8 cellular contexts compared by ENCODE assay signal in the genomic region with DNA sequence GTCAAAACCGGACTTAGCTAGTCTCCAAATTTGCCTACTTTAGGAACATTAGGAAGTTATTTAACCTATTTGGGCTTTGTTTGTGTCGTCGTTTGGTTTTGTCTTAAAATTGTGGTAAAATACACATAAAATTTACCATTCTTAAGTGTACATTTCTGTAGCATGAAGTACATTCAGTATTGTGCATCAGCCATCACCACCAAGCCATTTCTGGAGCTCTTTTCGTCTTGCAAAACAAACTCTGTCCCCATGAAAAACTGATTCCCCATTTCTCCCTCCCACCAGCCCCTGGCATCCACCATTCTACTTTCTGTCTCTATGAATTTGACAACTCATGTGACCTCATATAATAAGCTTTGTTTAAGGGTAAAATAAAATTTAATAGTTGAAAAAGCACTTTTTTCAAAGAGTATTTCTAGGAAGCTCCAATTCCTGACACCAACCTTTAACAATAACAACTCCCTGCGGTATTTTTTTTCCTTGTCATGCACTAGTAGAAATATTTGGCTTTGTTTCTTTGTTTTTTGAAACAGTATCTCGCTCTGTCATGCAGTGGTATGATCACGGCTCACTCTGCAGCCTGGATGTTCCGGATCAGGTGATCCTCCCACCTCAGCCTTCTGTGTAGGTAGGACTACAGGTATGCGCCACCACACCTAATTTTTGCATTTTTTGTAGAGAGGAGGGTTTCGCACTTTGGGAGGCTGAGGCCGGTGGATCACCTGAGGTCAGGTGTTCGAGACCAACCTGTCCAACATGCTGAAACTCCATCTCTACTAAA. TPM values are rescaled to one million over a fixed set of nuclear protein-coding genes. Genes with fewer than 3 reads are reported as not detected.
DNase-seq lines count a peak whose midpoint lies in the region; ATAC-seq and TF ChIP-seq lines count a peak whose summit lies in the region.

No MANE protein-coding gene starts in this region.

- H3K4me3 ChIP-seq in BE2C (ENCODE audit: low read depth, low read length): peak overlapping the region; percentile 59
- peak overlapping the region; percentile 54 to 62 for H3K4me3 ChIP-seq in duodenal mucosa (ENCODE audit: low read depth in 1 of 2, low read length in 2 of 2)

- no peak for ATAC-seq in natural killer cell treated with Interleukin-12 subunit alpha and Interleukin-12 subunit beta and Interleukin-15 and Interleukin-18, amount 100 ng/mL, for 72 hours
- ATAC-seq in HG03469 (IDR thresholded peaks at IDR 0.05; ENCODE audit: unreplicated experiment): no peak

- H3K9me3 ChIP-seq in BE2C: no peaks in the 10 kb centered on the region
- H3K9me3 ChIP-seq in duodenal mucosa (ENCODE audit: control insufficient read depth in 1 of 2, low read length in 2 of 2): no peaks in the 10 kb centered on the region

- no peaks in the 10 kb centered on the region for H3K27me3 Mint-ChIP-seq in natural killer cell treated with Interleukin-12 subunit alpha and Interleukin-12 subunit beta and Interleukin-15 and Interleukin-18, amount 100 ng/mL, for 72 hours

- no peak for TF ChIP-seq CTCF in BE2C (IDR thresholded peaks at IDR 0.05; ENCODE audit: low read depth, low read length)

- no peak for DNase-seq in BE2C
- peak; percentile 43 for DNase-seq in M059J (ENCODE audit: low read depth)
- no peak for DNase-seq in natural killer cell treated with Interleukin-12 subunit alpha and Interleukin-12 subunit beta and Interleukin-15 and Interleukin-18, amount 100 ng/mL, for 72 hours (ENCODE audit: low spot score)
- DNase-seq in NCI-H146 (lab: John Stamatoyannopoulos, UW): no peak
- DNase-seq in EL: no peak
- DNase-seq in activated CD4-positive, alpha-beta T cell treated with anti-CD3 and anti-CD28 coated beads for 48 hours: no peak

- H3K4me1 ChIP-seq in BE2C (peaks cover 17% of the 10 kb centered on the region), duodenal mucosa (ENCODE audit: control insufficient read depth in 1 of 2, insufficient read depth in 2 of 2, low read length in 2 of 2) (peaks cover 43 to 50% of the 10 kb centered on the region in 2 donors)

- H3K27ac ChIP-seq in duodenal mucosa (ENCODE audit: low read depth, low read length): peak overlapping the region; percentile 99

- peak overlapping the region; percentile 69 to 99 for H3K9ac ChIP-seq in duodenal mucosa (ENCODE audit: low read depth in 1 of 2, low read length in 2 of 2)

- no peaks in the 10 kb centered on the region for H3K27me3 ChIP-seq in BE2C
- H3K27me3 ChIP-seq in duodenal mucosa (ENCODE audit: control insufficient read depth in 1 of 2, insufficient read depth in 2 of 2, low read length in 2 of 2): no peaks in the 10 kb centered on the region

- H3K36me3 ChIP-seq in BE2C (peaks cover 6% of the 10 kb centered on the region), duodenal mucosa (ENCODE audit: control insufficient read depth in 1 of 2, insufficient read depth in 2 of 2, low read length in 2 of 2) (peaks cover 4 to 6% of the 10 kb centered on the region in 2 donors)

- peak overlapping the region; percentile 93 to 98 for H3K27ac Mint-ChIP-seq in natural killer cell treated with Interleukin-12 subunit alpha and Interleukin-12 subunit beta and Interleukin-15 and Interleukin-18, amount 100 ng/mL, for 72 hours

- H3K9me3 Mint-ChIP-seq in natural killer cell treated with Interleukin-12 subunit alpha and Interleukin-12 subunit beta and Interleukin-15 and Interleukin-18, amount 100 ng/mL, for 72 hours: no peaks in the 10 kb centered on the region

- peaks cover 76 to 81% of the 10 kb centered on the region in 2 donors for H3K4me1 Mint-ChIP-seq in natural killer cell treated with Interleukin-12 subunit alpha and Interleukin-12 subunit beta and Interleukin-15 and Interleukin-18, amount 100 ng/mL, for 72 hours (ENCODE audit: low read depth in 2 of 2)

- peak overlapping the region; percentile 90 for H3K4me3 Mint-ChIP-seq in natural killer cell treated with Interleukin-12 subunit alpha and Interleukin-12 subunit beta and Interleukin-15 and Interleukin-18, amount 100 ng/mL, for 72 hours

- H3K36me3 Mint-ChIP-seq in natural killer cell treated with Interleukin-12 subunit alpha and Interleukin-12 subunit beta and Interleukin-15 and Interleukin-18, amount 100 ng/mL, for 72 hours: peaks cover 16% of the 10 kb centered on the region

RNA-seq across cellular contexts. Expression of gene UBC, which starts 3.6 kb away (rescaled TPM):
- polyA plus RNA-seq in BE2C (2012; ENCODE audit: insufficient read depth, insufficient read length, low read depth): 1,839 TPM
- 1,164 and 1,374 TPM in 2 replicates for total RNA-seq in M059J (2014; rRNA removed; shearing (Covaris generic))
- 1,000 to 10,000 TPM in 1 of 2 donors, 100 to 1,000 TPM in 1; 691 to 1,324 TPM for total RNA-seq in natural killer cell treated with Interleukin-12 subunit alpha and Interleukin-12 subunit beta and Interleukin-15 and Interleukin-18, amount 100 ng/mL, for 72 hours

RNA-seq across cellular contexts. Expression of gene SCARB1, which starts 54.4 kb away (rescaled TPM):
- 107 TPM for polyA plus RNA-seq in BE2C (2012; ENCODE audit: insufficient read depth, insufficient read length, low read depth)
- 35.6 and 38.0 TPM in 2 replicates for total RNA-seq in M059J (2014; rRNA removed; shearing (Covaris generic))
- 10 to 100 TPM in 1 of 2 donors, 1 to 10 TPM in 1; 10.0 to 45.6 TPM for total RNA-seq in natural killer cell treated with Interleukin-12 subunit alpha and Interleukin-12 subunit beta and Interleukin-15 and Interleukin-18, amount 100 ng/mL, for 72 hours
